ENCODE assay signal across 10 cellular contexts in genomic region chr4:113635739-113636437, GRCh38.
DNase-seq lines count a peak whose midpoint lies in the region; ATAC-seq and TF ChIP-seq lines count a peak whose summit lies in the region.
"Had no signal": no experiment of that assay in that cellular context is flagged by ENCODE, and none has a peak within 500 bp of the region (broad histone marks: within the 10 kb centered on the region; RNA-seq: fewer than 3 reads in every experiment).

No MANE protein-coding gene starts in this region.

- H3K4me1 Mint-ChIP-seq in CD4-positive, alpha-beta memory T cell, result peaks cover 44 to 61% (median 47%) of the 10 kb centered on the region in 4 donors
- peaks cover 68% of the 10 kb centered on the region for H3K4me1 Mint-ChIP-seq in HFFc6 (ENCODE audit: low read depth)
- peaks cover 54% of the 10 kb centered on the region for H3K4me1 Mint-ChIP-seq in activated naive CD8-positive, alpha-beta T cell treated with anti-CD3 and anti-CD28 coated beads, Interleukin-2, amount 50 U/mL, for 24 hours

- H3K4me1 ChIP-seq in CD4-positive, alpha-beta memory T cell (ENCODE audit: insufficient read depth, low read length), result peaks cover 48% of the 10 kb centered on the region
- H3K4me1 ChIP-seq: parathyroid adenoma had no signal

- no peaks in the 10 kb centered on the region for H3K27me3 Mint-ChIP-seq in CD4-positive, alpha-beta memory T cell
- H3K27me3 Mint-ChIP-seq in HFFc6 (ENCODE audit: insufficient read depth), result peaks cover 2% of the 10 kb centered on the region; the same call in 1 of the 2 replicates
- peaks cover 2% of the 10 kb centered on the region for H3K27me3 Mint-ChIP-seq in activated naive CD8-positive, alpha-beta T cell treated with anti-CD3 and anti-CD28 coated beads, Interleukin-2, amount 50 U/mL, for 24 hours

- no peak overlapping the region for H3K4me3 ChIP-seq in CD4-positive, alpha-beta memory T cell (ENCODE audit: low read length in 2 of 2)
- H3K4me3 ChIP-seq: esophagus squamous epithelium had no signal

- DNase-seq in CD4-positive, alpha-beta memory T cell, result no peak
- peak; percentile 38 for DNase-seq in HFFc6
- DNase-seq in activated naive CD8-positive, alpha-beta T cell treated with anti-CD3 and anti-CD28 coated beads, Interleukin-2, amount 50 U/mL, for 24 hours, result no peak
- peak; percentile 81 for DNase-seq in myocyte (ENCODE audit: low read depth)
- no peak for DNase-seq in NCI-H2029 (lab: John Stamatoyannopoulos, UW)
- DNase-seq: esophagus squamous epithelium had no signal

- no peak for ATAC-seq in activated naive CD8-positive, alpha-beta T cell treated with anti-CD3 and anti-CD28 coated beads, Interleukin-2, amount 50 U/mL, for 24 hours
- ATAC-seq in GM18520 (IDR thresholded peaks at IDR 0.05; ENCODE audit: unreplicated experiment) (no peak), GM21515 (IDR thresholded peaks at IDR 0.05; ENCODE audit: unreplicated experiment) (no peak), HG02970 (IDR thresholded peaks at IDR 0.05; ENCODE audit: low FRiP score, unreplicated experiment) (no peak)

- intact Hi-C loops in CD4-positive, alpha-beta memory T cell (cut with micrococcal nuclease), result loop anchor here (1.0 to 5.0 kb wide), 8 partner anchors 41 to 746 kb away; no protein-coding TSS in a partner anchor

- no peaks in the 10 kb centered on the region for H3K36me3 ChIP-seq in CD4-positive, alpha-beta memory T cell (ENCODE audit: insufficient read depth, low read length)
- H3K36me3 ChIP-seq: esophagus squamous epithelium had no signal

- POLR2A ChIA-PET in CD4-positive, alpha-beta memory T cell (lab: Charles Lee; ENCODE audit: partially characterized antibody), result interaction anchor here (0.7 to 2.1 kb wide), 5 partner anchors 71 to 265 kb away, joined by 3 to 12 read pairs (median 5); no protein-coding TSS in a partner anchor

- H3K9me3 Mint-ChIP-seq in CD4-positive, alpha-beta memory T cell, result peaks cover 0 to 5% (median 0%) of the 10 kb centered on the region in 8 donors
- no peaks in the 10 kb centered on the region for H3K9me3 Mint-ChIP-seq in HFFc6
- H3K9me3 Mint-ChIP-seq in activated naive CD8-positive, alpha-beta T cell treated with anti-CD3 and anti-CD28 coated beads, Interleukin-2, amount 50 U/mL, for 24 hours, result no peaks in the 10 kb centered on the region

- no peak for TF ChIP-seq CTCF in HFFc6 (IDR thresholded peaks at IDR 0.05)

- no peaks in the 10 kb centered on the region for H3K27me3 ChIP-seq in CD4-positive, alpha-beta memory T cell (ENCODE audit: insufficient read depth, low read length)
- H3K27me3 ChIP-seq: esophagus squamous epithelium had no signal

- no peak overlapping the region for H3K27ac ChIP-seq in CD4-positive, alpha-beta memory T cell (ENCODE audit: low read depth, low read length)
- H3K27ac ChIP-seq: esophagus squamous epithelium, parathyroid adenoma had no signal

- peak overlapping the region in 3 of 8 donors; percentile 59 to 80 (median 61) for H3K4me3 Mint-ChIP-seq in CD4-positive, alpha-beta memory T cell
- peak overlapping the region; percentile 3 for H3K4me3 Mint-ChIP-seq in HFFc6
- H3K4me3 Mint-ChIP-seq in activated naive CD8-positive, alpha-beta T cell treated with anti-CD3 and anti-CD28 coated beads, Interleukin-2, amount 50 U/mL, for 24 hours, result no peak overlapping the region

- peaks cover 0 to 4% of the 10 kb centered on the region in 2 donors for H3K36me3 Mint-ChIP-seq in CD4-positive, alpha-beta memory T cell
- H3K36me3 Mint-ChIP-seq in HFFc6 (ENCODE audit: low read depth), result peaks cover 5% of the 10 kb centered on the region; the same call in 1 of the 2 replicates
- H3K36me3 Mint-ChIP-seq in activated naive CD8-positive, alpha-beta T cell treated with anti-CD3 and anti-CD28 coated beads, Interleukin-2, amount 50 U/mL, for 24 hours (ENCODE audit: low read depth), result peaks cover 26% of the 10 kb centered on the region

- CTCF ChIA-PET in CD4-positive, alpha-beta memory T cell (lab: Charles Lee; ENCODE audit: partially characterized antibody), result interaction anchor here (0.9 to 3.3 kb wide), 10 partner anchors 9 to 436 kb away, joined by 3 to 21 read pairs (median 4); no protein-coding TSS in a partner anchor

- peak overlapping the region in 6 of 7 donors; percentile 6 to 85 (median 82) for H3K27ac Mint-ChIP-seq in CD4-positive, alpha-beta memory T cell
- peak overlapping the region; percentile 34; the same call in 1 of the 2 replicates for H3K27ac Mint-ChIP-seq in HFFc6
- H3K27ac Mint-ChIP-seq in activated naive CD8-positive, alpha-beta T cell treated with anti-CD3 and anti-CD28 coated beads, Interleukin-2, amount 50 U/mL, for 24 hours, result peak overlapping the region; percentile 82

- no peaks in the 10 kb centered on the region for H3K9me3 ChIP-seq in CD4-positive, alpha-beta memory T cell (ENCODE audit: control insufficient read depth in 1 of 2, low read length in 2 of 2)
- H3K9me3 ChIP-seq: esophagus squamous epithelium had no signal

Comparison
In these comparisons a context has a peak if more than half of its experiments do, and no peak if none do; other contexts are left out.
1. DNase-seq: peak in HFFc6 (single experiment) and myocyte (single experiment); none in CD4-positive, alpha-beta memory T cell (0 of 5), activated naive CD8-positive, alpha-beta T cell treated with anti-CD3 and anti-CD28 coated beads, Interleukin-2, amount 50 U/mL, for 24 hours (single experiment) and NCI-H2029 (single experiment).
2. Peak in every context shown above with its lines, with median percentiles within 50 percentile points of each other: H3K27ac Mint-ChIP-seq.